ENCODE assay signal across 9 cellular contexts in the genomic region with DNA sequence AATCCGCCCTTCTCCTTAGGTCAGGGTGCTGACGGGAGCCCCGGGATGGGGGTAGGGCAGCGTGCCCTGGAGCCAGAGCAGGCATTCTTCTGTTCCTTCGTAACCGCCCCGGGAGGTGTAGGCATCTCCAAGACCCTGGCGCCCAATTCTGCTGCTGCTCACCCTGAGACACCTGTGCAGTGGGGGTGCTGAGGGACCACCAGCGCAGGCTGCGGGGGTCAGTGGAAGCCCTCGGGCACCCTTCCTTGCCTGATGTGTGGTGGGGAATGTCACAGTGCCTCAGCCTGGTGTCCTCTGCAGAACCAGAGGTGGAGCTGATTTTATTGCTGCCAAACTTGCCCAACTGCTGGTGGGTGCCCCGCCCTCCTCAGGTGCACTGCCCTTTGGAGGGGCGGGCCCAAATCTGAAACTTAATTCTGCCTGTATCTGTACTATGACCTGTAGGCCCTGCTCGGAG. TPM values are rescaled to one million over a fixed set of nuclear protein-coding genes. Genes with fewer than 3 reads are reported as not detected.
DNase-seq lines count a peak whose midpoint lies in the region; ATAC-seq lines count a peak whose summit lies in the region.
"Had no signal": no experiment of that assay in that cellular context is flagged by ENCODE, and none has a peak within 500 bp of the region (broad histone marks: within the 10 kb centered on the region; RNA-seq: fewer than 3 reads in every experiment).

No MANE protein-coding gene starts in this region.

- peak overlapping the region; percentile 24; the same call in 1 of the 2 replicates for H3K4me3 ChIP-seq in iPS-18c (ENCODE audit: insufficient read depth, low read depth, low read length)

- peaks cover 25% of the 10 kb centered on the region for H3K36me3 Mint-ChIP-seq in activated T-cell treated with anti-CD3 and anti-CD28 coated beads, Interleukin-2, amount 50 U/mL, for 4 hours (ENCODE audit: insufficient read depth)
- peaks cover 4% of the 10 kb centered on the region for H3K36me3 Mint-ChIP-seq in T-helper 17 cell (ENCODE audit: low read depth)

- peak overlapping the region; percentile 98 for H3K27ac Mint-ChIP-seq in T-helper 17 cell

- no peak for DNase-seq in activated T-cell treated with anti-CD3 and anti-CD28 coated beads, Interleukin-2, amount 50 U/mL, for 4 hours
- DNase-seq in activated T-cell treated with anti-CD3 and anti-CD28 coated beads for 4 hours = no peak
- no peak for DNase-seq in T-helper 17 cell
- no peak for DNase-seq in C1 segment of cervical spinal cord (lab: John Stamatoyannopoulos, UW)
- DNase-seq in T-helper 9 cell = no peak
- DNase-seq in stimulated activated CD4-positive, alpha-beta T cell treated with anti-CD3 and anti-CD28 coated beads, Interleukin-1b, Interleukin-23, amount 100 ng/mL, for 48 hours = no peak

- peaks cover 90% of the 10 kb centered on the region for H3K4me1 Mint-ChIP-seq in activated T-cell treated with anti-CD3 and anti-CD28 coated beads, Interleukin-2, amount 50 U/mL, for 4 hours (ENCODE audit: low read depth)
- H3K4me1 Mint-ChIP-seq in T-helper 17 cell = peaks cover 67% of the 10 kb centered on the region

- H3K27me3 Mint-ChIP-seq in activated T-cell treated with anti-CD3 and anti-CD28 coated beads, Interleukin-2, amount 50 U/mL, for 4 hours (ENCODE audit: low read depth) = no peaks in the 10 kb centered on the region
- H3K27me3 Mint-ChIP-seq in T-helper 17 cell = no peaks in the 10 kb centered on the region

- peak overlapping the region; percentile 91 for H3K4me3 Mint-ChIP-seq in activated T-cell treated with anti-CD3 and anti-CD28 coated beads, Interleukin-2, amount 50 U/mL, for 4 hours
- peak overlapping the region; percentile 95 for H3K4me3 Mint-ChIP-seq in T-helper 17 cell

- H3K9me3 ChIP-seq in T-helper 17 cell (ENCODE audit: control insufficient read depth, low read length, poor library complexity, severe bottlenecking) (no peaks in the 10 kb centered on the region), iPS-18c (ENCODE audit: control insufficient read depth, insufficient read depth, low read length) (no peaks in the 10 kb centered on the region)

- H3K27ac ChIP-seq in temporal lobe (ENCODE audit: low read depth, low read length) = peak overlapping the region; percentile 72

- no peaks in the 10 kb centered on the region for H3K9me3 Mint-ChIP-seq in activated T-cell treated with anti-CD3 and anti-CD28 coated beads, Interleukin-2, amount 50 U/mL, for 4 hours

- no peak for ATAC-seq in activated T-cell treated with anti-CD3 and anti-CD28 coated beads, Interleukin-2, amount 50 U/mL, for 4 hours
- no peak for ATAC-seq in T-helper 17 cell

RNA-seq across cellular contexts. Expression of a gene that starts 7.3 kb away (rescaled TPM):
- total RNA-seq in activated T-cell treated with anti-CD3 and anti-CD28 coated beads, Interleukin-2, amount 50 U/mL, for 4 hours = 100 to 1,000 TPM; 368 to 412 (median 397) TPM
- total RNA-seq in T-helper 17 cell (100 to 1,000 TPM; 188 to 208 TPM), temporal lobe (25.8 TPM)

RNA-seq across cellular contexts. Expression of a gene that starts 23.4 kb away (rescaled TPM):
- under 1 TPM; 0.30 to 0.55 (median 0.40) TPM for total RNA-seq in activated T-cell treated with anti-CD3 and anti-CD28 coated beads, Interleukin-2, amount 50 U/mL, for 4 hours
- total RNA-seq in T-helper 17 cell (under 1 TPM; 0.82 to 0.91 TPM), temporal lobe (not detected)
- total RNA-seq: omental fat pad had no signal

RNA-seq across cellular contexts. Expression of a gene that starts 37.2 kb away (rescaled TPM):
- under 1 TPM in 2 of 3 donors, not detected in 1; 0.23 to 0.32 TPM for total RNA-seq in activated T-cell treated with anti-CD3 and anti-CD28 coated beads, Interleukin-2, amount 50 U/mL, for 4 hours
- total RNA-seq in T-helper 17 cell = under 1 TPM in 1 of 2 donors, not detected in 1; 0.20 TPM
- total RNA-seq in temporal lobe = 0.49 TPM
- total RNA-seq: omental fat pad had no signal

RNA-seq across cellular contexts. Expression of a gene that starts 40.6 kb away (rescaled TPM):
- under 1 TPM in 1 of 3 donors, not detected in 2; 0.08 TPM for total RNA-seq in activated T-cell treated with anti-CD3 and anti-CD28 coated beads, Interleukin-2, amount 50 U/mL, for 4 hours
- total RNA-seq in T-helper 17 cell (not detected), temporal lobe (not detected)

RNA-seq across cellular contexts. Expression of a gene that starts 53.8 kb away (rescaled TPM):
- 10 to 100 TPM; 52.8 to 64.7 (median 64.0) TPM for total RNA-seq in activated T-cell treated with anti-CD3 and anti-CD28 coated beads, Interleukin-2, amount 50 U/mL, for 4 hours
- total RNA-seq in T-helper 17 cell (10 to 100 TPM; 44.6 to 49.0 TPM), temporal lobe (33.7 TPM)
